29 cellular contexts compared by ENCODE assay signal in genomic region chr1:3602375-3602774, GRCh38. TPM values are rescaled to one million over a fixed set of nuclear protein-coding genes. Genes with fewer than 3 reads are reported as not detected.
"Had no signal": no experiment of that assay in that cellular context is flagged by ENCODE, and none has a peak within 500 bp of the region (broad histone marks: within the 10 kb centered on the region; RNA-seq: fewer than 3 reads in every experiment).

No MANE protein-coding gene starts in this region.

- FAIRE-seq: bronchial epithelial cell, TTC549 had no signal

- ATAC-seq: activated CD8-positive, alpha-beta T cell treated with anti-CD3 and anti-CD28 coated beads for 36 hours; activated naive CD8-positive, alpha-beta T cell treated with anti-CD3 and anti-CD28 coated beads, Interleukin-2, amount 50 U/mL, for 24 hours; activated T-cell treated with anti-CD3 and anti-CD28 coated beads, Interleukin-2, amount 50 U/mL, for 4 hours; activated T-cell treated with anti-CD3 and anti-CD28 coated beads, Interleukin-2, amount 50 U/mL, for 72 hours had no signal

- DNase-seq: activated B cell treated with CpG ODN at 0.5 μM for 24 hours; activated CD4-positive, alpha-beta memory T cell treated with anti-CD3 and anti-CD28 coated beads for 36 hours; activated CD4-positive, alpha-beta T cell treated with anti-CD3 and anti-CD28 coated beads for 4 hours; activated CD4-positive, alpha-beta T cell treated with anti-CD3 and anti-CD28 coated beads, Interleukin-2, amount 10 ng/mL, durations not matched to agents 24 days and 14 days; activated CD4-positive, alpha-beta T cell treated with anti-CD3 and anti-CD28 coated beads, Interleukin-2, amount 50 U/mL, for 1 hour; activated CD4-positive, alpha-beta T cell treated with anti-CD3 and anti-CD28 coated beads, Interleukin-2, amount 50 U/mL, for 4 hours; activated CD4-positive, CD25-positive, alpha-beta regulatory T cell treated with anti-CD3 and anti-CD28 coated beads, Interleukin-2, amount 50 U/mL, for 72 hours; activated CD8-positive, alpha-beta memory T cell treated with anti-CD3 and anti-CD28 coated beads, Interleukin-2, amount 50 U/mL, for 4 hours; activated CD8-positive, alpha-beta T cell treated with anti-CD3 and anti-CD28 coated beads for 36 hours; activated effector memory CD4-positive, alpha-beta T cell treated with Interleukin-2 at 50 U/mL for 16 hours; activated gamma-delta T cell; activated naive CD4-positive, alpha-beta T cell treated with anti-CD3 and anti-CD28 coated beads, Interleukin-2, amount 10 ng/mL, durations not matched to agents 7 days and 5 days; activated naive CD4-positive, alpha-beta T cell treated with Interleukin-2 at 50 U/mL for 16 hours; activated naive CD8-positive, alpha-beta T cell treated with anti-CD3 and anti-CD28 coated beads, Interleukin-2, amount 10 ng/mL, durations not matched to agents 7 days and 5 days; activated naive CD8-positive, alpha-beta T cell treated with anti-CD3 and anti-CD28 coated beads, Interleukin-2, amount 50 U/mL, for 24 hours; activated T-cell treated with anti-CD3 and anti-CD28 coated beads for 4 hours; activated T-cell treated with anti-CD3 and anti-CD28 coated beads, Interleukin-2, amount 50 U/mL, for 1 hour; activated T-cell treated with anti-CD3 and anti-CD28 coated beads, Interleukin-2, amount 50 U/mL, for 4 hours; activated T-cell treated with anti-CD3 and anti-CD28 coated beads, Interleukin-2, amount 50 U/mL, for 72 hours; amygdala; anterior cingulate cortex; cerebellar nuclear complex; T-helper 2 cell; T-helper 9 cell had no signal

- H3K4me1 ChIP-seq: ascending aorta had no signal

- H3K27ac ChIP-seq: ascending aorta, cardiac muscle cell, VCaP had no signal

- H3K4me3 ChIP-seq: ascending aorta, cardiac muscle cell had no signal

- H3K36me3 ChIP-seq: ascending aorta, cardiac muscle cell had no signal

- H3K9me3 ChIP-seq: ascending aorta had no signal

- H3K27me3 ChIP-seq: ascending aorta, cardiac muscle cell had no signal

RNA-seq across cellular contexts. Expression of gene TP73, which starts 49.9 kb away (rescaled TPM):
- total RNA-seq: ascending aorta, cardiac muscle cell had no signal
